27 cellular contexts compared by ENCODE assay signal in genomic region chr18:9172506-9173127, GRCh38. TPM values are rescaled to one million over a fixed set of nuclear protein-coding genes. Genes with fewer than 3 reads are reported as not detected.
DNase-seq lines count a peak whose midpoint lies in the region; ATAC-seq lines count a peak whose summit lies in the region.
"Had no signal": no experiment of that assay in that cellular context is flagged by ENCODE, and none has a peak within 500 bp of the region (broad histone marks: within the 10 kb centered on the region; RNA-seq: fewer than 3 reads in every experiment).

No MANE protein-coding gene starts in this region.

- peaks cover 65% of the 10 kb centered on the region for H3K4me1 Mint-ChIP-seq in activated T-cell treated with anti-CD3 and anti-CD28 coated beads, Interleukin-2, amount 50 U/mL, for 72 hours (ENCODE audit: low read depth)
- peaks cover 78% of the 10 kb centered on the region for H3K4me1 Mint-ChIP-seq in stimulated activated memory B cell treated with anti-CD40 and anti-IgM and Interleukin-4, amounts not matched to agents 10 μg/mL and 1 μg/mL and 100 μg/mL, for 72 hours
- H3K4me1 Mint-ChIP-seq: mesothelial cell of epicardium had no signal

- peak overlapping the region in 1 of 2 donors; percentile 49 for H3K4me3 Mint-ChIP-seq in activated T-cell treated with anti-CD3 and anti-CD28 coated beads, Interleukin-2, amount 50 U/mL, for 72 hours
- no peak overlapping the region for H3K4me3 Mint-ChIP-seq in stimulated activated memory B cell treated with anti-CD40 and anti-IgM and Interleukin-4, amounts not matched to agents 10 μg/mL and 1 μg/mL and 100 μg/mL, for 72 hours
- H3K4me3 Mint-ChIP-seq: mesothelial cell of epicardium, WTC11 had no signal

- ATAC-seq in activated T-cell treated with anti-CD3 and anti-CD28 coated beads, Interleukin-2, amount 50 U/mL, for 72 hours (replicated peaks in 1 of 2) = no peak
- ATAC-seq in left lobe of liver = peak; percentile 37
- no peak for ATAC-seq in stimulated activated memory B cell treated with anti-CD40 and anti-IgM and Interleukin-4, amounts not matched to agents 10 μg/mL and 1 μg/mL and 100 μg/mL, for 72 hours
- no peak for ATAC-seq in HG03135 (IDR thresholded peaks at IDR 0.05; ENCODE audit: unreplicated experiment)
- ATAC-seq: Panc1, WTC11 had no signal

- H3K9me3 Mint-ChIP-seq in activated T-cell treated with anti-CD3 and anti-CD28 coated beads, Interleukin-2, amount 50 U/mL, for 72 hours = peaks cover 2 to 10% of the 10 kb centered on the region in 2 donors
- peaks cover 6% of the 10 kb centered on the region for H3K9me3 Mint-ChIP-seq in stimulated activated memory B cell treated with anti-CD40 and anti-IgM and Interleukin-4, amounts not matched to agents 10 μg/mL and 1 μg/mL and 100 μg/mL, for 72 hours

- no peaks in the 10 kb centered on the region for H3K27me3 Mint-ChIP-seq in activated T-cell treated with anti-CD3 and anti-CD28 coated beads, Interleukin-2, amount 50 U/mL, for 72 hours (ENCODE audit: low read depth)
- no peaks in the 10 kb centered on the region for H3K27me3 Mint-ChIP-seq in stimulated activated memory B cell treated with anti-CD40 and anti-IgM and Interleukin-4, amounts not matched to agents 10 μg/mL and 1 μg/mL and 100 μg/mL, for 72 hours

- peak overlapping the region; percentile 83 for H3K27ac Mint-ChIP-seq in activated T-cell treated with anti-CD3 and anti-CD28 coated beads, Interleukin-2, amount 50 U/mL, for 72 hours
- H3K27ac Mint-ChIP-seq in stimulated activated memory B cell treated with anti-CD40 and anti-IgM and Interleukin-4, amounts not matched to agents 10 μg/mL and 1 μg/mL and 100 μg/mL, for 72 hours = peak overlapping the region; percentile 32
- H3K27ac Mint-ChIP-seq: mesothelial cell of epicardium, WTC11 had no signal

- no peak for DNase-seq in activated T-cell treated with anti-CD3 and anti-CD28 coated beads, Interleukin-2, amount 50 U/mL, for 72 hours
- no peak for DNase-seq in activated T-cell treated with anti-CD3 and anti-CD28 coated beads, Interleukin-2, amount 50 U/mL, for 1 hour
- peak; percentile 61 for DNase-seq in OCI-M1 (lab: John Stamatoyannopoulos, UW)
- DNase-seq in left lobe of liver (ENCODE audit: low spot score) = no peak
- DNase-seq in NCI-H345 (lab: John Stamatoyannopoulos, UW) = no peak
- no peak for DNase-seq in AML-193 (lab: John Stamatoyannopoulos, UW)
- DNase-seq: activated CD8-positive, alpha-beta memory T cell treated with anti-CD3 and anti-CD28 coated beads, Interleukin-2, amount 50 U/mL, for 48 hours; activated naive CD4-positive, alpha-beta T cell; amniotic stem cell; brain microvascular endothelial cell; Calu3; DND-41; glutamatergic neuron; islet precursor cell; KBM-7; NCI-H2029; NCI-H526 treated with DMSO at 0.1 percent for 48 hours; right lobe of liver; SHP77; stimulated activated naive CD4-positive, alpha-beta T cell treated with Interleukin-2 at 50 U/mL for 16 hours; T1000; thyroid gland had no signal

- peaks cover 22 to 40% of the 10 kb centered on the region in 2 donors for H3K36me3 Mint-ChIP-seq in activated T-cell treated with anti-CD3 and anti-CD28 coated beads, Interleukin-2, amount 50 U/mL, for 72 hours (ENCODE audit: insufficient read depth in 2 of 2)
- peaks cover 49% of the 10 kb centered on the region for H3K36me3 Mint-ChIP-seq in stimulated activated memory B cell treated with anti-CD40 and anti-IgM and Interleukin-4, amounts not matched to agents 10 μg/mL and 1 μg/mL and 100 μg/mL, for 72 hours

RNA-seq across cellular contexts. Expression of gene ANKRD12, which starts 36.0 kb away (rescaled TPM):
- total RNA-seq in activated T-cell treated with anti-CD3 and anti-CD28 coated beads, Interleukin-2, amount 50 U/mL, for 72 hours = 100 to 1,000 TPM in 1 of 2 donors, 10 to 100 TPM in 1; 84.4 to 123 TPM
- total RNA-seq in left lobe of liver = 15.0 TPM
